1 cellular context compared by ENCODE assay signal in the genomic region with DNA sequence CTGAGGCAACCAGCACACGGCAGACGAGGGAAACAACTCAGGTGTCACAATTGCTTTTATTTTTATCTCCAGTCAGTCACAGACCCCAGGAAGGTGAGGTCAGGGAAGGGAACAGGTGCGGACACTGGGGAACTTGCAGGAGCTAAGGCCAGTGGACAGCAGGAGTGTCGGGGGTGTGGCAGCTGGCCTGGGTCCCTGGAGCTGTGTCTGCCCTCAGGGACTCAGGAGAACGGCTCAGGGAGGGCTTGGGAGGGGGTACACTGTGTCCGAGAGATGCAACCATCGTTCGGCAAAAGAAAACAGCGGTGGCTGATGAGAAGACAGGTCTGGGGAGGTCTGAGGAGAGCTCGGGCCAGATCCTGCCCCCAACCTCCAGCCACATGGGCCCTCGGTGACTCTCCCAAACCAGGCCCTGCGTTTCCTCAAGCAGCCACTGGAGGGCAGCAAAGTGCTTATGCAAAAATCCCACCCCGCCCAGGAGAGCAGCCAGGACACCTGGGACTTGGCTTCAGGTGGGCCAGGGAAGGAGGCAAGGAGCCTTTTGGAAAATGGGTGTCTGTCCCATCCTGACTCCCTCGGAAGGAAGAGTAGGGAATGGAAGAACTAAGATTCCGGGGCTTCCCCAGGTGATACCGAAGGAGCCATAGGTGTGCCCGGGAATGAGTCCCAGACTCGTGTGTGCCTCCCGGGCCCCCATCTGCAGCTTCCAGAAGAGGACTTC.
TF ChIP-seq lines count a peak whose summit lies in the region.

No MANE protein-coding gene starts in this region.

TF ChIP-seq in endothelial cell of umbilical vein, 7 proteins besides CTCF, POLR2A, EP300 and RAD21 (continued from another document):
- TF ChIP-seq, protein P1, sequence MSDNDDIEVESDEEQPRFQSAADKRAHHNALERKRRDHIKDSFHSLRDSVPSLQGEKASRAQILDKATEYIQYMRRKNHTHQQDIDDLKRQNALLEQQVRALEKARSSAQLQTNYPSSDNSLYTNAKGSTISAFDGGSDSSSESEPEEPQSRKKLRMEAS (IDR thresholded peaks at IDR 0.05; ENCODE audit: insufficient read depth, insufficient read length), result no peak
- TF ChIP-seq FOS (IDR thresholded peaks at IDR 0.05; ENCODE audit: borderline replicate concordance, insufficient read depth, low read length) (no peak), JUN (IDR thresholded peaks at IDR 0.05; ENCODE audit: borderline replicate concordance, insufficient read depth, insufficient read length, low read depth) (no peak)
TF ChIP-seq in endothelial cell of umbilical vein: peak in this region for 0.
